33 cellular contexts compared by ENCODE assay signal in the genomic region with DNA sequence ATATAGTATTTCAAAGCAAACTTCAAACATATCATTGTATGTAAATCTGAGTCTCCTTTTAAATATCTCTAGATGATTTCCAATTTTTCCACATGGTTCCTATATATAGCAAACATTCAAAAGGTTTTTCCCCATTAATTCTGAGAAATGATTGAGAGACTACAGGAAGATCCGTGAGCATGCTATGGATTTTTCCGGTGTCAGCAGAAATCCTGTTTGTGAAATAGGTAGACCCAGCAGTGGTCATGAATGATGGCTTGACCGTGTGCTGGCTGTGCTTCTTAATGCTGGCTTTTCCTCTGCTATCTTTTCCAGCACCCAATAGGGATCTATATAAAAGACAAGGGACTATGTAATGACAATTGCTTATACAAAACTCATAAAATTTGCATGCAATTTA.
"Had no signal": no experiment of that assay in that cellular context is flagged by ENCODE, and none has a peak within 500 bp of the region (broad histone marks: within the 10 kb centered on the region; RNA-seq: fewer than 3 reads in every experiment).

No MANE protein-coding gene starts in this region.

- H3K27me3 ChIP-seq: adrenal gland, ascending aorta, body of pancreas, brain microvascular endothelial cell, breast epithelium, cardiac muscle cell had no signal

- ATAC-seq: activated naive CD4-positive, alpha-beta T cell treated with anti-CD3 and anti-CD28 coated beads, Interleukin-2, amount 50 U/mL, for 72 hours; activated naive CD8-positive, alpha-beta T cell treated with anti-CD3 and anti-CD28 coated beads, Interleukin-2, amount 50 U/mL, for 24 hours; activated T-cell treated with anti-CD3 and anti-CD28 coated beads, Interleukin-2, amount 50 U/mL, for 4 hours; activated T-cell treated with anti-CD3 and anti-CD28 coated beads, Interleukin-2, amount 50 U/mL, for 72 hours; activated T-helper 17 cell treated with anti-CD3 and anti-CD28 coated beads, Interleukin-2, amount 50 U/mL, for 72 hours; body of pancreas had no signal

- H3K27ac ChIP-seq: adrenal gland, ascending aorta, body of pancreas, brain microvascular endothelial cell, breast epithelium, cardiac muscle cell had no signal

- H3K4me3 ChIP-seq: adrenal gland, ascending aorta, body of pancreas, breast epithelium, cardiac muscle cell had no signal

- H3K4me1 ChIP-seq: adrenal gland, ascending aorta, body of pancreas, breast epithelium had no signal

- FAIRE-seq: bronchial epithelial cell had no signal

- DNase-seq: activated effector memory CD4-positive, alpha-beta T cell treated with anti-CD3 and anti-CD28 coated beads, Interleukin-2, amount 50 U/mL, for 16 hours; activated effector memory CD4-positive, alpha-beta T cell treated with Interleukin-2 at 50 U/mL for 16 hours; activated gamma-delta T cell; activated gamma-delta T cell treated with Interleukin-2 at 50 U/mL for 16 hours; activated naive CD4-positive, alpha-beta T cell; activated naive CD4-positive, alpha-beta T cell treated with anti-CD3 and anti-CD28 coated beads for 36 hours; activated naive CD4-positive, alpha-beta T cell treated with anti-CD3 and anti-CD28 coated beads, Interleukin-2, amount 10 ng/mL, durations not matched to agents 7 days and 5 days; activated naive CD4-positive, alpha-beta T cell treated with anti-CD3 and anti-CD28 coated beads, Interleukin-2, amount 50 U/mL, for 16 hours; activated naive CD4-positive, alpha-beta T cell treated with Interleukin-2 at 50 U/mL for 16 hours; activated naive CD8-positive, alpha-beta T cell treated with anti-CD3 and anti-CD28 coated beads for 36 hours; activated naive CD8-positive, alpha-beta T cell treated with anti-CD3 and anti-CD28 coated beads, Interleukin-2, amount 10 ng/mL, durations not matched to agents 7 days and 5 days; activated naive CD8-positive, alpha-beta T cell treated with anti-CD3 and anti-CD28 coated beads, Interleukin-2, amount 50 U/mL, for 24 hours; activated T-cell treated with anti-CD3 and anti-CD28 coated beads, Interleukin-2, amount 50 U/mL, for 1 hour; activated T-cell treated with anti-CD3 and anti-CD28 coated beads, Interleukin-2, amount 50 U/mL, for 24 hours; activated T-cell treated with anti-CD3 and anti-CD28 coated beads, Interleukin-2, amount 50 U/mL, for 4 hours; activated T-cell treated with anti-CD3 and anti-CD28 coated beads, Interleukin-2, amount 50 U/mL, for 48 hours; activated T-cell treated with anti-CD3 and anti-CD28 coated beads, Interleukin-2, amount 50 U/mL, for 72 hours; adrenal gland; amniotic stem cell; amygdala; anterior cingulate cortex; aorta; body of pancreas; caudate nucleus; central memory CD4-positive, alpha-beta T cell; cerebellar nuclear complex had no signal

- H3K36me3 ChIP-seq: adrenal gland, ascending aorta, brain microvascular endothelial cell, breast epithelium, cardiac muscle cell had no signal

- H3K9me3 ChIP-seq: adrenal gland, ascending aorta, body of pancreas, breast epithelium had no signal
